In genomic region chr16:76535-77272, GRCh38 we compare ENCODE assay signal across 8 cellular contexts. TPM values are rescaled to one million over a fixed set of nuclear protein-coding genes. Genes with fewer than 3 reads are reported as not detected.
DNase-seq lines count a peak whose midpoint lies in the region; ATAC-seq, FAIRE-seq and TF ChIP-seq lines count a peak whose summit lies in the region.

No MANE protein-coding gene starts in this region.

- no peaks in the 10 kb centered on the region for H3K9me1 ChIP-seq in endothelial cell of umbilical vein (replicated peaks; ENCODE audit: control insufficient read depth, extremely low read depth, insufficient read depth, low read length)

- no peaks in the 10 kb centered on the region for H3K27me3 ChIP-seq in A673 (replicated peaks; ENCODE audit: insufficient read depth, low read depth, low read length, poor library complexity)
- no peaks in the 10 kb centered on the region for H3K27me3 ChIP-seq in endothelial cell of umbilical vein (ENCODE audit: control insufficient read depth in 2 of 2, insufficient read depth in 2 of 2, low read length in 2 of 2)

- H4K20me1 ChIP-seq in endothelial cell of umbilical vein (replicated peaks; ENCODE audit: control insufficient read depth, extremely low read depth, insufficient read depth, low read length) = no peaks in the 10 kb centered on the region

- peaks cover 6% of the 10 kb centered on the region for H3K79me2 ChIP-seq in endothelial cell of umbilical vein (ENCODE audit: control insufficient read depth, insufficient read depth, low read length)

- peak; percentile 74 for FAIRE-seq in GM12891 (lab: Jason Lieb, UNC)
- FAIRE-seq in endothelial cell of umbilical vein (lab: Jason Lieb, UNC) = peak; percentile 89

- TF ChIP-seq POLR2A in GM12891 (IDR thresholded peaks at IDR 0.05; ENCODE audit: low read depth, low read length) = no peak
- peak; percentile 32 for TF ChIP-seq POLR2A in endothelial cell of umbilical vein (IDR thresholded peaks at IDR 0.05; ENCODE audit: low read depth, low read length)

- peak; percentile 46 for DNase-seq in A673 (ENCODE audit: low spot score)
- no peak for DNase-seq in GM12891 (ENCODE audit: insufficient read length, low spot score)
- DNase-seq in SHP77 treated with DMSO at 0.1 percent for 48 hours (lab: John Stamatoyannopoulos, UW) = peak; percentile 40
- peak; percentile 75 for DNase-seq in endothelial cell of umbilical vein (ENCODE audit: low read depth, low spot score)
- DNase-seq in naive B cell = no peak
- DNase-seq in globus pallidus (ENCODE audit: low spot score) = no peak

- ATAC-seq in naive B cell (ENCODE audit: low read depth in 2 of 2) (no peak), HG02798 (IDR thresholded peaks at IDR 0.05; ENCODE audit: poor library complexity, unreplicated experiment) (no peak), HG03457 (IDR thresholded peaks at IDR 0.05; ENCODE audit: unreplicated experiment) (no peak)

- H3K36me3 Mint-ChIP-seq in naive B cell = no peaks in the 10 kb centered on the region

- H3K4me1 ChIP-seq in A673 (ENCODE audit: insufficient read depth, low read length, poor library complexity, severe bottlenecking) (peaks cover 35% of the 10 kb centered on the region), endothelial cell of umbilical vein (ENCODE audit: control insufficient read depth, extremely low read depth, insufficient read depth, low read length) (peaks cover 35% of the 10 kb centered on the region)

- H3K36me3 ChIP-seq in A673 (ENCODE audit: insufficient read depth, low read length, poor library complexity, severe bottlenecking) = peaks cover 4% of the 10 kb centered on the region
- H3K36me3 ChIP-seq in endothelial cell of umbilical vein (ENCODE audit: control insufficient read depth in 2 of 2, extremely low read depth in 1 of 2, insufficient read depth in 2 of 2, low read length in 2 of 2) = peaks cover 4 to 7% of the 10 kb centered on the region in 2 experiments

- H3K27me3 Mint-ChIP-seq in naive B cell = peaks cover 9 to 26% (median 25%) of the 10 kb centered on the region in 3 donors

- no peaks in the 10 kb centered on the region for H3K9me3 ChIP-seq in A673 (ENCODE audit: low read depth, low read length, poor library complexity, severe bottlenecking)
- no peaks in the 10 kb centered on the region for H3K9me3 ChIP-seq in endothelial cell of umbilical vein (replicated peaks; ENCODE audit: control insufficient read depth, insufficient read depth, low read length)

- peak overlapping the region; percentile 82 for H3K27ac ChIP-seq in A673 (ENCODE audit: low read depth, low read length, poor library complexity, severe bottlenecking)
- H3K27ac ChIP-seq in endothelial cell of umbilical vein (ENCODE audit: insufficient read depth, low read depth, low read length) = peak overlapping the region; percentile 92

- dilution Hi-C loops in endothelial cell of umbilical vein (cut with MboI; ENCODE audit: extremely low pct_ligation_motif_present, low sequenced_read_pairs) = no loop called here

- no TSS peak for BruUV-seq in A673 (replicated peaks; lab: Mats Ljungman, UMichigan)
- BruUV-seq in endothelial cell of umbilical vein (replicated peaks; lab: Mats Ljungman, UMichigan) = no TSS peak

- peaks cover 0 to 2% (median 0%) of the 10 kb centered on the region in 7 donors for H3K9me3 Mint-ChIP-seq in naive B cell

- H3K4me3 ChIP-seq in A673 (ENCODE audit: low read depth, low read length, poor library complexity, severe bottlenecking) (peak overlapping the region; percentile 76), endothelial cell of umbilical vein (replicated peaks in 1 of 3; ENCODE audit: insufficient read depth in 1 of 3, low read depth in 1 of 3, low read length in 3 of 3) (no peak overlapping the region)

- peaks cover 27 to 39% (median 38%) of the 10 kb centered on the region in 3 donors for H3K4me1 Mint-ChIP-seq in naive B cell

- no peak overlapping the region for H2AFZ ChIP-seq in endothelial cell of umbilical vein (ENCODE audit: low read depth, low read length)

- peak overlapping the region; percentile 50 for H3K4me2 ChIP-seq in endothelial cell of umbilical vein (ENCODE audit: insufficient read depth, low read length)

- intact Hi-C loops in A673 (cut with micrococcal nuclease; ENCODE audit: unreplicated experiment) = no loop called here
- intact Hi-C loops in endothelial cell of umbilical vein (cut with micrococcal nuclease) = loop anchor here (1.0 to 2.0 kb wide), 2 partner anchors 8 to 24 kb away; partner anchors contain the start of genes POLR3K and SNRNP25

- POLR2A ChIA-PET in A673 (lab: Charles Lee; ENCODE audit: low non-redundant PET) (no interaction called here), endothelial cell of umbilical vein (lab: Charles Lee) (no interaction called here)

- CTCF ChIA-PET in A673 (lab: Charles Lee) (interaction anchor here (0.7 to 1.4 kb wide), 3 partner anchors 11 to 30 kb away, joined by 4 read pairs; no protein-coding TSS in a partner anchor), endothelial cell of umbilical vein (lab: Charles Lee) (interaction anchor here (1.0 to 18.5 kb wide), 3 partner anchors 11 to 30 kb away, joined by 6 to 790 read pairs (median 63); no protein-coding TSS in a partner anchor)

- H3K4me3 Mint-ChIP-seq in naive B cell = peak overlapping the region; percentile 78 to 92 (median 88)

- peak overlapping the region; percentile 94 for H3K9ac ChIP-seq in endothelial cell of umbilical vein (replicated peaks; ENCODE audit: extremely low read depth, insufficient read depth, low read length)

- peak overlapping the region in 4 of 6 donors; percentile 51 to 87 (median 66) for H3K27ac Mint-ChIP-seq in naive B cell

- no peak for TF ChIP-seq CTCF in A673 (conservative IDR thresholded peaks at IDR 0.05; ENCODE audit: low read depth, low read length)
- TF ChIP-seq CTCF in endothelial cell of umbilical vein (IDR thresholded peaks at IDR 0.05; ENCODE audit: extremely low read depth in 1 of 2, insufficient read depth in 1 of 2, low read depth in 1 of 2, low read length in 2 of 2) = no peak

TF ChIP-seq in GM12891, 5 proteins besides CTCF, POLR2A, EP300 and RAD21 (continues in another document):
- TF ChIP-seq TAF1 (IDR thresholded peaks at IDR 0.05; ENCODE audit: low read depth, low read length) (no peak), PAX5 (IDR thresholded peaks at IDR 0.05; ENCODE audit: insufficient read depth, low read length, severe bottlenecking) (no peak)

TF ChIP-seq in endothelial cell of umbilical vein, 7 proteins besides CTCF, POLR2A, EP300 and RAD21 (continues in another document):
- TF ChIP-seq POLR2AphosphoS5 (IDR thresholded peaks at IDR 0.05; ENCODE audit: insufficient read depth, low read depth, low read length) = peak; percentile 79

RNA-seq across cellular contexts. Expression of gene MPG, which starts 1.3 kb away (rescaled TPM):
- total RNA-seq in A673 (2021) (30.6 and 34.2 TPM in 2 replicates), endothelial cell of umbilical vein (68.1 and 70.5 TPM in 2 replicates)
- polyA plus RNA-seq in GM12891 (2012; ENCODE audit: low read depth, missing spikeins) = 59.5 TPM
- polyA plus RNA-seq in endothelial cell of umbilical vein (140 and 178 TPM in 2 replicates), naive B cell (ENCODE audit: low read depth in 6 of 6) (100 to 1,000 TPM in 1 of 6 donors, 10 to 100 TPM in 5; 81.3 to 119 (median 84.6) TPM)
- polyA plus RNA-seq in endothelial cell of umbilical vein (2011; cell fraction: cytosol; rRNA removed) = 54.6 and 92.5 TPM in 2 replicates
- 26.0 and 26.1 TPM in 2 replicates for polyA plus RNA-seq in endothelial cell of umbilical vein (2011; cell fraction: nucleus; rRNA removed)
- 48.5 and 63.0 TPM in 2 replicates for polyA plus RNA-seq in endothelial cell of umbilical vein (2012)
- polyA minus RNA-seq in endothelial cell of umbilical vein = 16.4 and 18.6 TPM in 2 replicates
- 38.9 TPM for polyA minus RNA-seq in endothelial cell of umbilical vein (2011; cell fraction: cytosol; rRNA and poly(A)+ RNA removed)
- polyA minus RNA-seq in endothelial cell of umbilical vein (2011; cell fraction: nucleus; rRNA and poly(A)+ RNA removed) = 4.2 and 14.6 TPM in 2 replicates

RNA-seq across cellular contexts. Expression of gene RHBDF1, which starts 4.3 kb away (rescaled TPM):
- total RNA-seq in A673 (2021) = 5.8 TPM in 2 replicates
- 3.3 TPM for polyA plus RNA-seq in GM12891 (2012; ENCODE audit: low read depth, missing spikeins)
- total RNA-seq in endothelial cell of umbilical vein = 55.1 and 57.0 TPM in 2 replicates
- 113 and 137 TPM in 2 replicates for polyA plus RNA-seq in endothelial cell of umbilical vein
- polyA plus RNA-seq in endothelial cell of umbilical vein (2011; cell fraction: cytosol; rRNA removed) = 36.3 and 43.7 TPM in 2 replicates
- 340 and 426 TPM in 2 replicates for polyA plus RNA-seq in endothelial cell of umbilical vein (2011; cell fraction: nucleus; rRNA removed)
- 43.3 and 52.5 TPM in 2 replicates for polyA plus RNA-seq in endothelial cell of umbilical vein (2012)
- 67.9 and 77.9 TPM in 2 replicates for polyA minus RNA-seq in endothelial cell of umbilical vein
- polyA minus RNA-seq in endothelial cell of umbilical vein (2011; cell fraction: cytosol; rRNA and poly(A)+ RNA removed) = 5.2 TPM
- polyA minus RNA-seq in endothelial cell of umbilical vein (2011; cell fraction: nucleus; rRNA and poly(A)+ RNA removed) = 70.9 and 84.9 TPM in 2 replicates
- under 1 TPM in 1 of 6 donors, not detected in 5; 0.08 TPM for polyA plus RNA-seq in naive B cell (ENCODE audit: low read depth in 6 of 6)

RNA-seq across cellular contexts. Expression of gene SNRNP25, which starts 23.1 kb away (rescaled TPM):
- 52.5 and 54.9 TPM in 2 replicates for total RNA-seq in A673 (2021)
- polyA plus RNA-seq in GM12891 (2012; ENCODE audit: low read depth, missing spikeins) = 60.0 TPM
- total RNA-seq in endothelial cell of umbilical vein = 41.8 and 50.2 TPM in 2 replicates
- 42.1 and 49.6 TPM in 2 replicates for polyA plus RNA-seq in endothelial cell of umbilical vein
- 76.4 and 84.8 TPM in 2 replicates for polyA plus RNA-seq in endothelial cell of umbilical vein (2011; cell fraction: cytosol; rRNA removed)
- polyA plus RNA-seq in endothelial cell of umbilical vein (2011; cell fraction: nucleus; rRNA removed) = 28.5 and 33.5 TPM in 2 replicates
- 54.9 and 59.2 TPM in 2 replicates for polyA plus RNA-seq in endothelial cell of umbilical vein (2012)
- 18.4 and 18.6 TPM in 2 replicates for polyA minus RNA-seq in endothelial cell of umbilical vein
- polyA minus RNA-seq in endothelial cell of umbilical vein (2011; cell fraction: cytosol; rRNA and poly(A)+ RNA removed) = 18.6 TPM
- 3.8 and 4.0 TPM in 2 replicates for polyA minus RNA-seq in endothelial cell of umbilical vein (2011; cell fraction: nucleus; rRNA and poly(A)+ RNA removed)
- 100 to 1,000 TPM in 1 of 6 donors, 10 to 100 TPM in 5; 43.3 to 111 (median 67.2) TPM for polyA plus RNA-seq in naive B cell (ENCODE audit: low read depth in 6 of 6)

RNA-seq across cellular contexts. Expression of gene POLR3K, which starts 23.3 kb away (rescaled TPM):
- total RNA-seq in A673 (2021) (41.5 and 48.5 TPM in 2 replicates), endothelial cell of umbilical vein (18.4 and 20.6 TPM in 2 replicates)
- 36.8 TPM for polyA plus RNA-seq in GM12891 (2012; ENCODE audit: low read depth, missing spikeins)
- polyA plus RNA-seq in endothelial cell of umbilical vein (28.0 and 33.2 TPM in 2 replicates), naive B cell (ENCODE audit: low read depth in 6 of 6) (10 to 100 TPM; 39.0 to 57.3 (median 52.7) TPM)
- 32.9 and 42.4 TPM in 2 replicates for polyA plus RNA-seq in endothelial cell of umbilical vein (2011; cell fraction: cytosol; rRNA removed)
- 11.6 and 12.5 TPM in 2 replicates for polyA plus RNA-seq in endothelial cell of umbilical vein (2011; cell fraction: nucleus; rRNA removed)
- polyA plus RNA-seq in endothelial cell of umbilical vein (2012) = 25.5 and 35.5 TPM in 2 replicates
- 17.6 and 17.7 TPM in 2 replicates for polyA minus RNA-seq in endothelial cell of umbilical vein
- 34.3 TPM for polyA minus RNA-seq in endothelial cell of umbilical vein (2011; cell fraction: cytosol; rRNA and poly(A)+ RNA removed)
- 2.9 and 3.4 TPM in 2 replicates for polyA minus RNA-seq in endothelial cell of umbilical vein (2011; cell fraction: nucleus; rRNA and poly(A)+ RNA removed)

Comparison
In these comparisons a context has a peak if more than half of its experiments do, and no peak if none do; other contexts are left out.
1. DNase-seq: peak in A673 (single experiment), SHP77 treated with DMSO at 0.1 percent for 48 hours (single experiment) and endothelial cell of umbilical vein (single experiment); none in GM12891 (single experiment), naive B cell (single experiment) and globus pallidus (single experiment).